29 cellular contexts compared by ENCODE assay signal in genomic region chr10:3165196-3165595, GRCh38.
"Had no signal": no experiment of that assay in that cellular context is flagged by ENCODE, and none has a peak within 500 bp of the region (broad histone marks: within the 10 kb centered on the region; RNA-seq: fewer than 3 reads in every experiment).

No MANE protein-coding gene starts in this region.

- DNase-seq: activated CD4-positive, alpha-beta memory T cell treated with anti-CD3 and anti-CD28 coated beads, Interleukin-2, amount 10 ng/mL, durations not matched to agents 7 days and 5 days; activated CD4-positive, alpha-beta T cell treated with anti-CD3 and anti-CD28 coated beads for 1 hour; activated CD4-positive, alpha-beta T cell treated with anti-CD3 and anti-CD28 coated beads for 4 hours; activated CD4-positive, alpha-beta T cell treated with anti-CD3 and anti-CD28 coated beads, Interleukin-2, amount 10 ng/mL, durations not matched to agents 7 days and 5 days; activated CD4-positive, alpha-beta T cell treated with anti-CD3 and anti-CD28 coated beads, Interleukin-2, amount 50 U/mL, for 4 hours; activated CD8-positive, alpha-beta memory T cell treated with anti-CD3 and anti-CD28 coated beads, Interleukin-2, amount 50 U/mL, for 48 hours; activated gamma-delta T cell; activated naive CD4-positive, alpha-beta T cell; activated naive CD4-positive, alpha-beta T cell treated with anti-CD3 and anti-CD28 coated beads, Interleukin-2, amount 10 ng/mL, durations not matched to agents 7 days and 5 days; activated naive CD8-positive, alpha-beta T cell treated with anti-CD3 and anti-CD28 coated beads, Interleukin-2, amount 10 ng/mL, durations not matched to agents 7 days and 5 days; activated T-cell treated with anti-CD3 and anti-CD28 coated beads for 4 hours; activated T-cell treated with anti-CD3 and anti-CD28 coated beads, Interleukin-2, amount 50 U/mL, for 24 hours; activated T-cell treated with anti-CD3 and anti-CD28 coated beads, Interleukin-2, amount 50 U/mL, for 72 hours; central memory CD4-positive, alpha-beta T cell; cerebellar nuclear complex; colonic mucosa; effector CD8-positive, alpha-beta T cell; esophagus squamous epithelium; foreskin melanocyte; T-helper 2 cell had no signal

- H3K4me1 Mint-ChIP-seq: activated CD4-positive, alpha-beta memory T cell treated with anti-CD3 and anti-CD28 coated beads, Interleukin-2, amount 10 ng/mL, durations not matched to agents 7 days and 5 days; activated naive CD4-positive, alpha-beta T cell treated with anti-CD3 and anti-CD28 coated beads, Interleukin-2, amount 10 ng/mL, durations not matched to agents 7 days and 5 days; WTC11 had no signal

- H3K4me3 Mint-ChIP-seq: activated CD4-positive, alpha-beta memory T cell treated with anti-CD3 and anti-CD28 coated beads, Interleukin-2, amount 10 ng/mL, durations not matched to agents 7 days and 5 days; activated CD4-positive, alpha-beta T cell treated with anti-CD3 and anti-CD28 coated beads, Interleukin-2, amount 10 ng/mL, durations not matched to agents 7 days and 5 days; activated naive CD4-positive, alpha-beta T cell treated with anti-CD3 and anti-CD28 coated beads, Interleukin-2, amount 10 ng/mL, durations not matched to agents 7 days and 5 days; activated naive CD8-positive, alpha-beta T cell treated with anti-CD3 and anti-CD28 coated beads, Interleukin-2, amount 10 ng/mL, durations not matched to agents 7 days and 5 days; activated T-cell treated with anti-CD3 and anti-CD28 coated beads, Interleukin-2, amount 50 U/mL, for 24 hours; activated T-cell treated with anti-CD3 and anti-CD28 coated beads, Interleukin-2, amount 50 U/mL, for 72 hours; brain; WTC11 had no signal

- H3K9me3 ChIP-seq: ascending aorta, breast epithelium, colonic mucosa, esophagus squamous epithelium, gastroesophageal sphincter had no signal

- H3K27ac Mint-ChIP-seq: activated CD4-positive, alpha-beta memory T cell treated with anti-CD3 and anti-CD28 coated beads, Interleukin-2, amount 10 ng/mL, durations not matched to agents 7 days and 5 days; activated CD4-positive, alpha-beta T cell treated with anti-CD3 and anti-CD28 coated beads, Interleukin-2, amount 10 ng/mL, durations not matched to agents 7 days and 5 days; activated naive CD4-positive, alpha-beta T cell treated with anti-CD3 and anti-CD28 coated beads, Interleukin-2, amount 10 ng/mL, durations not matched to agents 7 days and 5 days; activated naive CD4-positive, alpha-beta T cell treated with anti-CD3 and anti-CD28 coated beads, Interleukin-2, amount 50 U/mL, for 72 hours; activated naive CD8-positive, alpha-beta T cell treated with anti-CD3 and anti-CD28 coated beads, Interleukin-2, amount 10 ng/mL, durations not matched to agents 7 days and 5 days; activated T-cell treated with anti-CD3 and anti-CD28 coated beads, Interleukin-2, amount 50 U/mL, for 24 hours; activated T-cell treated with anti-CD3 and anti-CD28 coated beads, Interleukin-2, amount 50 U/mL, for 72 hours; brain; WTC11 had no signal

- FAIRE-seq: TTC549 had no signal

- H3K27ac ChIP-seq: ascending aorta, breast epithelium, cardiac muscle cell, colonic mucosa, esophagus squamous epithelium, gastroesophageal sphincter, VCaP had no signal

- H3K9me3 Mint-ChIP-seq: activated CD4-positive, alpha-beta memory T cell treated with anti-CD3 and anti-CD28 coated beads, Interleukin-2, amount 10 ng/mL, durations not matched to agents 7 days and 5 days; activated naive CD4-positive, alpha-beta T cell treated with anti-CD3 and anti-CD28 coated beads, Interleukin-2, amount 10 ng/mL, durations not matched to agents 7 days and 5 days; activated naive CD4-positive, alpha-beta T cell treated with anti-CD3 and anti-CD28 coated beads, Interleukin-2, amount 50 U/mL, for 72 hours; activated naive CD8-positive, alpha-beta T cell treated with anti-CD3 and anti-CD28 coated beads, Interleukin-2, amount 10 ng/mL, durations not matched to agents 7 days and 5 days; activated T-cell treated with anti-CD3 and anti-CD28 coated beads, Interleukin-2, amount 50 U/mL, for 24 hours; WTC11 had no signal

- H3K27me3 ChIP-seq: ascending aorta, breast epithelium, cardiac muscle cell, colonic mucosa, esophagus squamous epithelium, gastroesophageal sphincter had no signal

- H3K4me1 ChIP-seq: breast epithelium, colonic mucosa had no signal

- ATAC-seq: activated naive CD4-positive, alpha-beta T cell treated with anti-CD3 and anti-CD28 coated beads, Interleukin-2, amount 50 U/mL, for 72 hours; activated T-cell treated with anti-CD3 and anti-CD28 coated beads, Interleukin-2, amount 50 U/mL, for 72 hours; gastroesophageal sphincter; WTC11 had no signal

- H3K4me3 ChIP-seq: ascending aorta, breast epithelium, cardiac muscle cell, colonic mucosa, esophagus squamous epithelium, gastroesophageal sphincter had no signal

- H3K27me3 Mint-ChIP-seq: activated CD4-positive, alpha-beta memory T cell treated with anti-CD3 and anti-CD28 coated beads, Interleukin-2, amount 10 ng/mL, durations not matched to agents 7 days and 5 days; activated CD4-positive, alpha-beta T cell treated with anti-CD3 and anti-CD28 coated beads, Interleukin-2, amount 10 ng/mL, durations not matched to agents 7 days and 5 days; activated naive CD4-positive, alpha-beta T cell treated with anti-CD3 and anti-CD28 coated beads, Interleukin-2, amount 10 ng/mL, durations not matched to agents 7 days and 5 days; activated naive CD8-positive, alpha-beta T cell treated with anti-CD3 and anti-CD28 coated beads, Interleukin-2, amount 10 ng/mL, durations not matched to agents 7 days and 5 days; activated T-cell treated with anti-CD3 and anti-CD28 coated beads, Interleukin-2, amount 50 U/mL, for 24 hours had no signal
